ENCODE assay signal across 8 cellular contexts in the genomic region with DNA sequence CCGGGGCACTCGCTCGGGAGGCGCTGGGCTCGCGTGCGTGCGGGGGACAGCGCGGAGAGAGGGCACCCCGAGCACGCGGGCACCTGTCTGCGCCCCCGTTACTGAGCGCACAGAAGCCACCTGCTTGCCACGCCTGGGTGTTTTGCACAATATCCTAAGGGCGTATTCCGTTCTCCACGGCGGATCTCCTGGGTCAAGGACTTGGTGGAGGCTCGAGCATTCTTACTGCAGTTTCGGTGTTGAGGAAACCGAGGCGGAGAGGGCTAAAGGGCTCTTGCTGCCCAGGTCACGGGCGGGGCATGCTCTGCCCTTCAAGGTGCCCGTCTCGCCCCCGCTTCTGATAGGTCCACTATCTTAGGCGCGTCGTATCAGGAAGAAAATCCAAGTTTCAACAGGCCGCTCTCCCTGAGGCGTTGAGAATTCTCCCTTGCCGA. TPM values are rescaled to one million over a fixed set of nuclear protein-coding genes. Genes with fewer than 3 reads are reported as not detected.
DNase-seq lines count a peak whose midpoint lies in the region; ATAC-seq and TF ChIP-seq lines count a peak whose summit lies in the region.

No MANE protein-coding gene starts in this region.

- H3K27me3 ChIP-seq in gastrocnemius medialis = no peaks in the 10 kb centered on the region

- peak overlapping the region; percentile 93 for H3K4me3 Mint-ChIP-seq in activated T-helper 2 cell treated with anti-CD3 and anti-CD28 coated beads, Interferon-gamma antibody, Interleukin-2, Interleukin-4, amounts not matched to agents 10 μg/mL and 5 μg/mL and 100 μg/mL, durations not matched to agents 14 hours and 24 hours and 36 hours (ENCODE audit: low read depth)

- no peaks in the 10 kb centered on the region for H3K36me3 ChIP-seq in gastrocnemius medialis

- H3K36me3 Mint-ChIP-seq in activated T-helper 2 cell treated with anti-CD3 and anti-CD28 coated beads, Interferon-gamma antibody, Interleukin-2, Interleukin-4, amounts not matched to agents 10 μg/mL and 5 μg/mL and 100 μg/mL, durations not matched to agents 14 hours and 24 hours and 36 hours (ENCODE audit: low read depth) = peaks cover 13% of the 10 kb centered on the region

- TF ChIP-seq POLR2A in gastrocnemius medialis (IDR thresholded peaks at IDR 0.05) = no peak

- peak overlapping the region; percentile 63 to 92 (median 78) for H3K4me3 ChIP-seq in gastrocnemius medialis

- H3K9me3 ChIP-seq in gastrocnemius medialis = no peaks in the 10 kb centered on the region

- peaks cover 44 to 53% of the 10 kb centered on the region in 2 donors for H3K4me1 ChIP-seq in gastrocnemius medialis

- in situ Hi-C loops in gastrocnemius medialis (cut with MboI; ENCODE audit: low sequenced_read_pairs in 4 of 4) = loop anchor here in 1 of 4 donors (25.0 kb wide), 1 partner anchor 570 kb away; a partner anchor contains a TSS

- no peak for TF ChIP-seq CTCF in gastrocnemius medialis (IDR thresholded peaks at IDR 0.05 in 4 of 5, conservative IDR thresholded peaks at IDR 0.05 in 1 of 5)

- peak; percentile 63 for DNase-seq in DMS 273 (lab: John Stamatoyannopoulos, UW; ENCODE audit: unreplicated experiment)
- no peak for DNase-seq in DMS 273 treated with DMSO at 0.1 percent for 48 hours (lab: John Stamatoyannopoulos, UW)
- DNase-seq in HT-29 (ENCODE audit: low spot score) = peak; percentile 38
- no peak for DNase-seq in activated T-helper 2 cell treated with anti-CD3 and anti-CD28 coated beads, Interferon-gamma antibody, Interleukin-2, Interleukin-4, amounts not matched to agents 10 μg/mL and 5 μg/mL and 100 μg/mL, durations not matched to agents 14 hours and 24 hours and 36 hours (ENCODE audit: low spot score)
- DNase-seq in left ventricle myocardium superior = peak; percentile 71
- DNase-seq in gastrocnemius medialis = peak; percentile 70 to 84
- DNase-seq in COLO829 (ENCODE audit: low spot score) = no peak
- no peak for DNase-seq in NCI-H226

- H3K27me3 Mint-ChIP-seq in activated T-helper 2 cell treated with anti-CD3 and anti-CD28 coated beads, Interferon-gamma antibody, Interleukin-2, Interleukin-4, amounts not matched to agents 10 μg/mL and 5 μg/mL and 100 μg/mL, durations not matched to agents 14 hours and 24 hours and 36 hours (ENCODE audit: low read depth) = no peaks in the 10 kb centered on the region

- H3K27ac Mint-ChIP-seq in activated T-helper 2 cell treated with anti-CD3 and anti-CD28 coated beads, Interferon-gamma antibody, Interleukin-2, Interleukin-4, amounts not matched to agents 10 μg/mL and 5 μg/mL and 100 μg/mL, durations not matched to agents 14 hours and 24 hours and 36 hours = peak overlapping the region; percentile 80

- intact Hi-C loops in activated T-helper 2 cell treated with anti-CD3 and anti-CD28 coated beads, Interferon-gamma antibody, Interleukin-2, Interleukin-4, amounts not matched to agents 10 μg/mL and 5 μg/mL and 100 μg/mL, durations not matched to agents 14 hours and 24 hours and 36 hours (cut with micrococcal nuclease) = loop anchor here (1.0 to 5.0 kb wide), 3 partner anchors 7 to 580 kb away; a partner anchor contains a TSS
- intact Hi-C loops in left ventricle myocardium superior (cut with micrococcal nuclease) (no loop called here), gastrocnemius medialis (cut with DNase I; ENCODE audit: low total_unique reads) (loop anchor here (1.0 to 2.0 kb wide), 2 partner anchors 62 to 575 kb away; a partner anchor contains a TSS)

- peaks cover 14% of the 10 kb centered on the region for H3K9me3 Mint-ChIP-seq in activated T-helper 2 cell treated with anti-CD3 and anti-CD28 coated beads, Interferon-gamma antibody, Interleukin-2, Interleukin-4, amounts not matched to agents 10 μg/mL and 5 μg/mL and 100 μg/mL, durations not matched to agents 14 hours and 24 hours and 36 hours

- ATAC-seq in left ventricle myocardium superior (peak; percentile 36), gastrocnemius medialis (peak; percentile 43 to 64)

- H3K27ac ChIP-seq in gastrocnemius medialis = peak overlapping the region; percentile 86 to 96 (median 94)

- peaks cover 32% of the 10 kb centered on the region for H3K4me1 Mint-ChIP-seq in activated T-helper 2 cell treated with anti-CD3 and anti-CD28 coated beads, Interferon-gamma antibody, Interleukin-2, Interleukin-4, amounts not matched to agents 10 μg/mL and 5 μg/mL and 100 μg/mL, durations not matched to agents 14 hours and 24 hours and 36 hours (ENCODE audit: low read depth)

RNA-seq across cellular contexts. Expression of a gene that starts 0.5 kb away (rescaled TPM):
- total RNA-seq in HT-29 (2014; rRNA removed; shearing (Covaris generic)) = 6.0 and 12.9 TPM in 2 replicates
- 18.9 and 19.8 TPM in 2 replicates for total RNA-seq in activated T-helper 2 cell treated with anti-CD3 and anti-CD28 coated beads, Interferon-gamma antibody, Interleukin-2, Interleukin-4, amounts not matched to agents 10 μg/mL and 5 μg/mL and 100 μg/mL, durations not matched to agents 14 hours and 24 hours and 36 hours
- 246 TPM for total RNA-seq in left ventricle myocardium superior
- total RNA-seq in gastrocnemius medialis = 100 to 1,000 TPM in 1 of 4 donors, 10 to 100 TPM in 3; 80.8 to 168 (median 91.3) TPM

Comparison
In these comparisons a context has a peak if more than half of its experiments do, and no peak if none do; other contexts are left out.
1. DNase-seq: peak in DMS 273 (single experiment), HT-29 (single experiment), left ventricle myocardium superior (single experiment) and gastrocnemius medialis (2 of 2); none in DMS 273 treated with DMSO at 0.1 percent for 48 hours (single experiment), activated T-helper 2 cell treated with anti-CD3 and anti-CD28 coated beads, Interferon-gamma antibody, Interleukin-2, Interleukin-4, amounts not matched to agents 10 μg/mL and 5 μg/mL and 100 μg/mL, durations not matched to agents 14 hours and 24 hours and 36 hours (single experiment), COLO829 (single experiment) and NCI-H226 (single experiment).